Comparison of ENCODE assay signal across 17 cellular contexts in the genomic region with DNA sequence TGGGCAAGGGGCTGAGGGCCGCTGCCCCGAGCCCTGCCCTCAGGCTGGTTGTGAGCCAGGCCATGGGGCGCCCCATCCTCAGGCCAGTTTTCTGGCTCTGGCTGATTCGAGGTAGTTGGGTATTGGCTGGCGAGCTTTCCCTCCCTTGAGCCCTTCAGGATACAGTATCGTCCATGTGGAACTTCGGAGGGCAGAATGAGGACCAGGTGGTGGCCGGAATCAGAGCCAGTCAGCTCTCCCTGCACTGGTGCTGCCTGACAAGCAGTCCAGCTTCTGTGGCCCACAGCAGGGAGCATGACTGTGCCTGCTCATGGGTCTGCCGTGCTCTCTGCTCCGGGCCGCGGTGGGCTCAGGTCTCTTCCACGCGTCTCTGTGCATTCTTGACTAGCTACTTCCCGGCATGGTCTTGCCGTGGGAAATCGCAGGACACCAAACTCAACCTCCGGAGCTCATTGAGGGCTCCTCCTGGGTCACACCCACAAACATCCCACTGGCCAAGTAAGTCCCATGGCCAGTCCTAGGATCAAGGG.
DNase-seq lines count a peak whose midpoint lies in the region; ATAC-seq, FAIRE-seq and TF ChIP-seq lines count a peak whose summit lies in the region.
"Had no signal": no experiment of that assay in that cellular context is flagged by ENCODE, and none has a peak within 500 bp of the region (broad histone marks: within the 10 kb centered on the region; RNA-seq: fewer than 3 reads in every experiment).

No MANE protein-coding gene starts in this region.

- BruUV-seq in A673 (replicated peaks; lab: Mats Ljungman, UMichigan): no TSS peak

- H2BK15ac ChIP-seq in H1 (ENCODE audit: low read length): no peak overlapping the region

- DNase-seq in A673 (ENCODE audit: low spot score) (no peak), H1 (ENCODE audit: low read depth in 1 of 2, low spot score in 2 of 2) (no peak), substantia nigra (lab: John Stamatoyannopoulos, UW) (peak in 2 of 49 donors; percentile 36 to 57), AG08395 (ENCODE audit: low spot score) (no peak), colonic mucosa (no peak)
- DNase-seq: Calu3; CD8-positive, alpha-beta T cell; DMS79 treated with DMSO at 0.1 percent for 48 hours had no signal

- no peaks in the 10 kb centered on the region for H3K36me3 ChIP-seq in A673 (ENCODE audit: insufficient read depth, low read length, poor library complexity, severe bottlenecking)
- H3K36me3 ChIP-seq in H1 (ENCODE audit: control insufficient read depth in 2 of 4, insufficient read depth in 4 of 4, low read length in 3 of 4): peaks cover 0 to 3% (median 0%) of the 10 kb centered on the region in 4 experiments; a peak in 1 of 8 replicates
- H3K36me3 ChIP-seq in colonic mucosa: no peaks in the 10 kb centered on the region
- H3K36me3 ChIP-seq: BLaER1 treated with 17β-estradiol and CSF1 and Interleukin-3, amounts not matched to agents 10 nM and 100 nM; HAP-1 had no signal

- H3K79me1 ChIP-seq in H1 (ENCODE audit: low read depth, low read length): peaks cover 15% of the 10 kb centered on the region

- H3K36me3 Mint-ChIP-seq in brain: no peaks in the 10 kb centered on the region
- H3K36me3 Mint-ChIP-seq: CD8-positive, alpha-beta T cell had no signal

- no peak for FAIRE-seq in H1 (lab: Jason Lieb, UNC)
- FAIRE-seq: A549, GM12878, GM19239 had no signal

- CTCF ChIA-PET in A673 (lab: Charles Lee) (no interaction called here), H1 (lab: Charles Lee; ENCODE audit: partially characterized antibody) (interaction anchor here (0.8 to 0.9 kb wide), 2 partner anchors 10 to 45 kb away, joined by 3 read pairs; no protein-coding TSS in a partner anchor)

- no peak overlapping the region for H3K18ac ChIP-seq in H1 (ENCODE audit: extremely low read depth, low read length)

- H3K27ac Mint-ChIP-seq in brain: peak overlapping the region in 4 of 5 experiments; percentile 5 to 99 (median 54)
- H3K27ac Mint-ChIP-seq: B cell; CD8-positive, alpha-beta T cell had no signal

- POLR2A ChIA-PET in A673 (lab: Charles Lee; ENCODE audit: low non-redundant PET): no interaction called here
- POLR2A ChIA-PET in H1 (lab: Charles Lee; ENCODE audit: partially characterized antibody): interaction anchor here (1.0 kb wide), 1 partner anchor 19 kb away, joined by 3 read pairs; no protein-coding TSS in a partner anchor

- H3K4me2 ChIP-seq in H1 (ENCODE audit: insufficient read depth in 1 of 2, low read depth in 2 of 2, low read length in 2 of 2): no peak overlapping the region
- H3K4me2 ChIP-seq: A549; BLaER1 treated with 17β-estradiol and CSF1 and Interleukin-3, amounts not matched to agents 10 nM and 100 nM had no signal

- 92% methylated on average over 16 of the region's 18 CpGs; no CpG with 5 or more reads in 1 of the 2 experiments for WGBS in H1 (ENCODE audit: extremely low coverage in 1 of 2, insufficient coverage in 1 of 2, insufficient read length in 1 of 2, insufficient replicate concordance in 2 of 2, low coverage in 1 of 2, low lambda C conversion rate in 2 of 2, missing lambda C conversion rate in 1 of 2), 2 experiments

- H3K9ac ChIP-seq in H1 (replicated peaks in 1 of 4; ENCODE audit: extremely low read depth in 1 of 4, low read depth in 3 of 4, low read length in 3 of 4) (no peak overlapping the region), colonic mucosa (ENCODE audit: low read depth in 2 of 2, low read length in 2 of 2) (no peak overlapping the region)
- H3K9ac ChIP-seq: BLaER1 treated with 17β-estradiol and CSF1 and Interleukin-3, amounts not matched to agents 10 nM and 100 nM had no signal

- H3K27ac ChIP-seq in A673 (ENCODE audit: low read depth, low read length, poor library complexity, severe bottlenecking) (peak overlapping the region; percentile 10), H1 (ENCODE audit: low read depth, low read length) (no peak overlapping the region), substantia nigra (ENCODE audit: low read depth, low read length, poor library complexity, severe bottlenecking) (peak overlapping the region; percentile 6), colonic mucosa (no peak overlapping the region)
- H3K27ac ChIP-seq: 22Rv1; A549; BLaER1 treated with 17β-estradiol and CSF1 and Interleukin-3, amounts not matched to agents 10 nM and 100 nM had no signal

- H3K9me3 Mint-ChIP-seq in brain: no peaks in the 10 kb centered on the region
- H3K9me3 Mint-ChIP-seq: CD8-positive, alpha-beta T cell had no signal

- H2BK20ac ChIP-seq in H1 (ENCODE audit: low read length): no peak overlapping the region

- ATAC-seq in HG03196 (IDR thresholded peaks at IDR 0.05; ENCODE audit: unreplicated experiment): no peak
- ATAC-seq: A549; CD8-positive, alpha-beta T cell; GM12878 had no signal

- H3K4me1 ChIP-seq in A673 (ENCODE audit: insufficient read depth, low read length, poor library complexity, severe bottlenecking) (peaks cover 4% of the 10 kb centered on the region), H1 (replicated peaks in 1 of 4; ENCODE audit: control insufficient read depth in 3 of 4, insufficient read depth in 4 of 4, low read length in 3 of 4) (no peaks in the 10 kb centered on the region), colonic mucosa (no peaks in the 10 kb centered on the region)
- H3K4me1 ChIP-seq: A549, HAP-1 had no signal

- TF ChIP-seq RAD21 in H1 (IDR thresholded peaks at IDR 0.05 in 1 of 2, conservative IDR thresholded peaks at IDR 0.05 in 1 of 2; ENCODE audit: low read depth in 2 of 2, low read length in 2 of 2): no peak

- no peak for TF ChIP-seq EP300 in H1 (IDR thresholded peaks at IDR 0.05; ENCODE audit: borderline replicate concordance in 1 of 2, low read depth in 2 of 2, low read length in 2 of 2)

- no peak for TF ChIP-seq CTCF in A673 (conservative IDR thresholded peaks at IDR 0.05; ENCODE audit: low read depth, low read length)
- no peak for TF ChIP-seq CTCF in brain (conservative IDR thresholded peaks at IDR 0.05)
- no peak for TF ChIP-seq CTCF in H1 (IDR thresholded peaks at IDR 0.05; ENCODE audit: control extremely low read depth in 1 of 3, insufficient read depth in 1 of 3, low read depth in 1 of 3, low read length in 3 of 3)
- TF ChIP-seq CTCF in colonic mucosa (IDR thresholded peaks at IDR 0.05): no peak

- no peaks in the 10 kb centered on the region; a peak in 1 of 4 replicates for H3K79me2 ChIP-seq in H1 (ENCODE audit: control insufficient read depth in 1 of 2, insufficient read depth in 2 of 2, low read length in 2 of 2)

- no peak overlapping the region for H3K56ac ChIP-seq in H1 (replicated peaks; ENCODE audit: insufficient read length, low read depth, low read length)

- peak overlapping the region in 1 of 5 experiments; percentile 16 for H3K4me3 Mint-ChIP-seq in brain
- H3K4me3 Mint-ChIP-seq: B cell; CD8-positive, alpha-beta T cell had no signal

- no peak overlapping the region for H4K5ac ChIP-seq in H1 (ENCODE audit: insufficient read length, low read depth, low read length)

- H4K20me1 ChIP-seq in H1 (replicated peaks in 1 of 2; ENCODE audit: control insufficient read depth in 1 of 2, insufficient read depth in 2 of 2, low read length in 2 of 2): peaks cover 9 to 35% of the 10 kb centered on the region in 2 experiments

- no peak overlapping the region for H2BK120ac ChIP-seq in H1 (replicated peaks; ENCODE audit: low read depth, low read length)

- no peak for TF ChIP-seq POLR2A in H1 (IDR thresholded peaks at IDR 0.05; ENCODE audit: control extremely low read depth in 1 of 2, low read depth in 2 of 2, low read length in 2 of 2)

- no peak overlapping the region for H3K14ac ChIP-seq in H1 (ENCODE audit: insufficient read length)

- H2AK5ac ChIP-seq in H1 (ENCODE audit: low read depth, low read length): no peak overlapping the region

- no peaks in the 10 kb centered on the region for H3K27me3 Mint-ChIP-seq in brain

- H3K4me1 Mint-ChIP-seq in brain: peaks cover 33% of the 10 kb centered on the region
- H3K4me1 Mint-ChIP-seq: B cell had no signal

- H3K4me3 ChIP-seq in A673 (ENCODE audit: low read depth, low read length, poor library complexity, severe bottlenecking) (no peak overlapping the region), H1 (ENCODE audit: extremely low read depth in 1 of 4, insufficient read depth in 2 of 4, low read depth in 3 of 4, low read length in 4 of 4) (no peak overlapping the region), colonic mucosa (no peak overlapping the region)
- H3K4me3 ChIP-seq: A549; BLaER1 treated with 17β-estradiol and CSF1 and Interleukin-3, amounts not matched to agents 10 nM and 100 nM; GM12878; HAP-1 had no signal

- no peaks in the 10 kb centered on the region for H3K27me3 ChIP-seq in A673 (replicated peaks; ENCODE audit: insufficient read depth, low read depth, low read length, poor library complexity)
- H3K27me3 ChIP-seq in H1 (replicated peaks in 1 of 4; ENCODE audit: control insufficient read depth in 3 of 4, extremely low read depth in 1 of 4, insufficient read depth in 3 of 4, low read length in 3 of 4): no peaks in the 10 kb centered on the region; a peak in 1 of 7 replicates
- no peaks in the 10 kb centered on the region for H3K27me3 ChIP-seq in colonic mucosa
- H3K27me3 ChIP-seq: BLaER1 treated with 17β-estradiol and CSF1 and Interleukin-3, amounts not matched to agents 10 nM and 100 nM had no signal

- no peak overlapping the region for H2BK5ac ChIP-seq in H1 (ENCODE audit: low read depth, low read length)

- H3K23me2 ChIP-seq in H1 (ENCODE audit: low read depth, low read length): peaks cover 10% of the 10 kb centered on the region; the same call in 1 of the 2 replicates

- H2BK12ac ChIP-seq in H1 (ENCODE audit: low read depth, low read length): no peak overlapping the region

- H2AFZ ChIP-seq in H1 (ENCODE audit: low read length): no peak overlapping the region

- no peak overlapping the region for H3K4ac ChIP-seq in H1 (replicated peaks; ENCODE audit: insufficient read length, low read depth, low read length)

- H3K9me3 ChIP-seq in A673 (ENCODE audit: low read depth, low read length, poor library complexity, severe bottlenecking) (no peaks in the 10 kb centered on the region), H1 (ENCODE audit: insufficient read depth in 2 of 2, low read depth in 1 of 2, low read length in 1 of 2) (no peaks in the 10 kb centered on the region), colonic mucosa (no peaks in the 10 kb centered on the region)
- H3K9me3 ChIP-seq: A549; BLaER1 treated with 17β-estradiol and CSF1 and Interleukin-3, amounts not matched to agents 10 nM and 100 nM; HAP-1 had no signal

- no peak overlapping the region for H4K91ac ChIP-seq in H1 (replicated peaks; ENCODE audit: insufficient read length, low read length)

- H3K23ac ChIP-seq in H1 (ENCODE audit: insufficient read length): no peak overlapping the region

- H4K8ac ChIP-seq in H1 (ENCODE audit: extremely low read depth, insufficient read depth, low read length): peak overlapping the region; percentile 58

- intact Hi-C loops in A673 (cut with micrococcal nuclease; ENCODE audit: unreplicated experiment) (no loop called here), colonic mucosa (cut with DNase I) (no loop called here)

TF ChIP-seq in H1, 55 proteins besides CTCF, POLR2A, EP300 and RAD21:
- no peak for TF ChIP-seq CEBPB (IDR thresholded peaks at IDR 0.05; ENCODE audit: low read depth, low read length)
- TF ChIP-seq MAFK (IDR thresholded peaks at IDR 0.05; ENCODE audit: low read depth, low read length): no peak
- no peak for TF ChIP-seq CHD1 (IDR thresholded peaks at IDR 0.05; ENCODE audit: low read depth, low read length)

Comparison
In these comparisons a context has a peak if more than half of its experiments do, and no peak if none do; other contexts are left out.
1. H3K27ac ChIP-seq: peak in A673 (single experiment) and substantia nigra (single experiment); none in H1 (single experiment) and colonic mucosa (single experiment).